ENCODE assay signal across 18 cellular contexts in genomic region chr11:134363592-134363991, GRCh38. TPM values are rescaled to one million over a fixed set of nuclear protein-coding genes. Genes with fewer than 3 reads are reported as not detected.
DNase-seq lines count a peak whose midpoint lies in the region; ATAC-seq and TF ChIP-seq lines count a peak whose summit lies in the region.
"Had no signal": no experiment of that assay in that cellular context is flagged by ENCODE, and none has a peak within 500 bp of the region (broad histone marks: within the 10 kb centered on the region; RNA-seq: fewer than 3 reads in every experiment).

No MANE protein-coding gene starts in this region.

- no peak overlapping the region for H3K27ac ChIP-seq in spleen
- H3K27ac ChIP-seq: A549, C4-2B had no signal

- TF ChIP-seq POLR2A in spleen (IDR thresholded peaks at IDR 0.05), result no peak

- H3K4me3 ChIP-seq in spleen, result no peak overlapping the region
- H3K4me3 ChIP-seq: A549 had no signal

- DNase-seq in CD14-positive monocyte (ENCODE audit: low spot score) (peak; percentile 3), NCI-H187 treated with DMSO at 0.1 percent for 48 hours (lab: John Stamatoyannopoulos, UW) (peak; percentile 61), glutamatergic neuron (peak; percentile 2), spleen (peak; percentile 49), retina (no peak)
- DNase-seq: COR-L47, DMS153, H9, Kasumi-1, MM.1S, NCI-H1105, NCI-H1694 treated with DMSO at 0.1 percent for 48 hours, NCI-H510A, NCI-H82 had no signal

- no peak for ATAC-seq in GM21737 (IDR thresholded peaks at IDR 0.05; ENCODE audit: unreplicated experiment)
- no peak for ATAC-seq in HG03196 (IDR thresholded peaks at IDR 0.05; ENCODE audit: unreplicated experiment)
- ATAC-seq: A549 had no signal

- H3K4me3 Mint-ChIP-seq in CD14-positive monocyte, result no peak overlapping the region
- H3K4me3 Mint-ChIP-seq in glutamatergic neuron (ENCODE audit: unreplicated experiment), result no peak overlapping the region
- H3K4me3 Mint-ChIP-seq: H9 had no signal

- 71 to 86% (median 80%) methylated on average over 7 of the region's 7 CpGs for WGBS in spleen, 5 donors

- H3K4me1 ChIP-seq in spleen, result peaks cover 0 to 10% (median 9%) of the 10 kb centered on the region in 6 donors
- H3K4me1 ChIP-seq: A549 had no signal

- no peaks in the 10 kb centered on the region for H3K36me3 ChIP-seq in spleen

- H3K27ac Mint-ChIP-seq in CD14-positive monocyte (no peak overlapping the region), glutamatergic neuron (ENCODE audit: unreplicated experiment) (no peak overlapping the region)

- intact Hi-C loops in CD14-positive monocyte (cut with micrococcal nuclease) (no loop called here), spleen (cut with DNase I; ENCODE audit: low total_unique reads) (no loop called here)

- H3K36me3 Mint-ChIP-seq in CD14-positive monocyte (no peaks in the 10 kb centered on the region), glutamatergic neuron (ENCODE audit: unreplicated experiment) (peaks cover 6% of the 10 kb centered on the region)

- no peak for TF ChIP-seq CTCF in CD14-positive monocyte (IDR thresholded peaks at IDR 0.05)
- TF ChIP-seq CTCF in glutamatergic neuron (IDR thresholded peaks at IDR 0.05; ENCODE audit: partially characterized antibody, unreplicated experiment), result no peak
- no peak for TF ChIP-seq CTCF in spleen (IDR thresholded peaks at IDR 0.05 in 8 of 11, conservative IDR thresholded peaks at IDR 0.05 in 3 of 11)

- no peaks in the 10 kb centered on the region for H3K9me3 ChIP-seq in spleen
- H3K9me3 ChIP-seq: A549 had no signal

- H3K27me3 ChIP-seq in spleen (replicated peaks in 1 of 7), result peaks cover 0 to 45% (median 0%) of the 10 kb centered on the region in 7 donors

- H3K9me3 Mint-ChIP-seq in CD14-positive monocyte, result peaks cover 0 to 2% (median 0%) of the 10 kb centered on the region in 7 donors
- H3K9me3 Mint-ChIP-seq in glutamatergic neuron (ENCODE audit: unreplicated experiment), result peaks cover 6% of the 10 kb centered on the region
- H3K9me3 Mint-ChIP-seq: H9 had no signal

- peaks cover 12 to 14% (median 12%) of the 10 kb centered on the region in 3 donors for H3K27me3 Mint-ChIP-seq in CD14-positive monocyte (ENCODE audit: low read depth in 3 of 3)
- H3K27me3 Mint-ChIP-seq in glutamatergic neuron (ENCODE audit: unreplicated experiment), result peaks cover 3% of the 10 kb centered on the region

- H3K4me1 Mint-ChIP-seq in CD14-positive monocyte (no peaks in the 10 kb centered on the region), glutamatergic neuron (ENCODE audit: low read depth, unreplicated experiment) (peaks cover 14% of the 10 kb centered on the region)

RNA-seq across cellular contexts. Expression of gene GLB1L2, which starts 31.8 kb away (rescaled TPM):
- polyA plus RNA-seq in CD14-positive monocyte (not detected), spleen (under 1 TPM; 0.29 to 0.48 (median 0.46) TPM)
- total RNA-seq in glutamatergic neuron (ENCODE audit: unreplicated experiment) (1.0 TPM), spleen (1 to 10 TPM in 1 of 7 donors, under 1 TPM in 5, not detected in 1; 0.36 to 1.5 (median 0.65) TPM)

RNA-seq across cellular contexts. Expression of gene B3GAT1, which starts 48.5 kb away (rescaled TPM):
- not detected for polyA plus RNA-seq in CD14-positive monocyte
- total RNA-seq in glutamatergic neuron (ENCODE audit: unreplicated experiment), result 240 TPM
- 1 to 10 TPM in 6 of 7 donors, under 1 TPM in 1; 0.81 to 4.0 (median 1.7) TPM for total RNA-seq in spleen
- polyA plus RNA-seq in spleen, result 1 to 10 TPM in 1 of 3 donors, under 1 TPM in 2; 0.43 to 2.1 (median 0.96) TPM
- polyA plus RNA-seq: A549 had no signal

Comparison
In these comparisons a context has a peak if more than half of its experiments do, and no peak if none do; other contexts are left out.
1. RNA of gene B3GAT1, which starts 48.5 kb away (total RNA-seq): 240 TPM in glutamatergic neuron (single experiment); 0.81 to 4.0 TPM in spleen; every median in the first group is over 10 times any median in the second.